ENCODE assay signal across 7 cellular contexts in the genomic region with DNA sequence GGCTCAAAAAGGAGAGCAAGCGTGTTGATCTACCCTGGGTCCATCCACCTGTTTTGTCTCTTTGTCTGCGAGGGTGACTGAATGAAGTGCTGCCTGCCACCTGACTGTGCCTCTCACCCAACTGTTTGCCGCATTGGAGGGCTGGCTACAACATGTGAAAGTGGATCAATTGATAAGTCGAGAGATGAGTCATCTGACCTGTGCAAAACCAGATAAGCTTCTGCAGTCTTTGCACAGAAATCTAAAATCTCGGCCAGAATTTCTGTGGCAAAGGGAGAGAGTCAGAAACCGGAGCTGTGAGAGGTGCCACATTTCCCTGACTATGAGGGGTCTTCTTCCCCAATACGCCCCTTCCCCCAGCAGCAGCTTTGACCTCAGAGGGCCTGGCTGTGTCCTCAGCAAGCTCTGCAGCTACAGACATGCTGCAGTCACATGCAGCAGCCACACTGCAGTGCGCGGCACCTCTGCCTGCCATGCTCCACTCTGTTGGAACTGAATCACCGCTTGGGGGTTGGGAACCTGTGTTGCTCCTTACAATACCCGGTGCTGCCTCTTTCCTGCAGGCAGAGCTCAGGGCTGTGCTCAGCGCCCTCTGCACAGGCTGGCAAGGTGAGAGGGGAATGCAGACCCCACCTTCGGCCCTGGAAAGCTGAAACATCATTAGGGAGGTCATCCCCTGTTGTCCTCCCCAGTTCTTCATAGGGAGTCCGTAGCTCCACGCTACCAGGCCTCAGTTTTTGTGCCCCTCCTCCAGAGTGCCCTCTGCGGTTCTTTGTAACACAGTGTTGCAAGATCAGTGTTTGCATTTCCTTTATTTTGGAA. TPM values are rescaled to one million over a fixed set of nuclear protein-coding genes. Genes with fewer than 3 reads are reported as not detected.
A peak's percentile ranks its signal among the peaks of the same experiment; 100 is the strongest.
DNase-seq lines count a peak whose midpoint lies in the region; TF ChIP-seq lines count a peak whose summit lies in the region.

No MANE protein-coding gene starts in this region.

- no peaks in the 10 kb centered on the region for H3K9me3 Mint-ChIP-seq in neural crest cell
- H3K9me3 Mint-ChIP-seq in chondrocyte (ENCODE audit: low read depth) = no peaks in the 10 kb centered on the region
- peaks cover 0 to 3% (median 0%) of the 10 kb centered on the region in 7 donors for H3K9me3 Mint-ChIP-seq in CD14-positive monocyte

- H3K4me1 Mint-ChIP-seq in neural crest cell (peaks cover 15% of the 10 kb centered on the region), chondrocyte (ENCODE audit: low read depth) (peaks cover 4% of the 10 kb centered on the region), CD14-positive monocyte (peaks cover 24% of the 10 kb centered on the region)

- TF ChIP-seq CTCF in GM13976 (IDR thresholded peaks at IDR 0.05; ENCODE audit: borderline replicate concordance, control extremely low read depth, extremely low read depth, insufficient read depth, missing control alignments) (no peak), adrenal gland (IDR thresholded peaks at IDR 0.05) (no peak), neural crest cell (conservative IDR thresholded peaks at IDR 0.05) (no peak), chondrocyte (IDR thresholded peaks at IDR 0.05) (no peak), breast epithelium (IDR thresholded peaks at IDR 0.05) (no peak), CD14-positive monocyte (IDR thresholded peaks at IDR 0.05) (no peak)

- intact Hi-C loops in adrenal gland (cut with DNase I) (no loop called here), breast epithelium (cut with DNase I; ENCODE audit: low total_unique reads) (no loop called here), CD14-positive monocyte (cut with micrococcal nuclease) (no loop called here)

- DNase-seq in GM13976 (ENCODE audit: low spot score) (peak; percentile 49), NCI-H1694 (lab: John Stamatoyannopoulos, UW) (peak; percentile 58), adrenal gland (peak in 6 of 7 donors; percentile 58 to 80 (median 66)), neural crest cell (ENCODE audit: low read depth, low spot score) (no peak), chondrocyte (ENCODE audit: low spot score) (no peak), breast epithelium (ENCODE audit: low spot score in 2 of 2) (no peak), CD14-positive monocyte (ENCODE audit: low spot score) (no peak)

- H3K36me3 Mint-ChIP-seq in neural crest cell (ENCODE audit: low read depth) (no peaks in the 10 kb centered on the region), chondrocyte (ENCODE audit: low read depth) (no peaks in the 10 kb centered on the region), CD14-positive monocyte (peaks cover 5 to 17% of the 10 kb centered on the region in 2 donors)

- H3K27ac Mint-ChIP-seq in neural crest cell (ENCODE audit: unreplicated experiment) = peak overlapping the region; percentile 39
- no peak overlapping the region for H3K27ac Mint-ChIP-seq in chondrocyte (ENCODE audit: unreplicated experiment)
- H3K27ac Mint-ChIP-seq in CD14-positive monocyte = peak overlapping the region in 2 of 7 donors; percentile 38 to 52

- H3K36me3 ChIP-seq in adrenal gland (replicated peaks in 1 of 2) = no peaks in the 10 kb centered on the region
- H3K36me3 ChIP-seq in breast epithelium = no peaks in the 10 kb centered on the region

- H3K4me3 ChIP-seq in adrenal gland (no peak overlapping the region), breast epithelium (no peak overlapping the region)

- no peaks in the 10 kb centered on the region for H3K9me3 ChIP-seq in adrenal gland (replicated peaks in 1 of 3)
- no peaks in the 10 kb centered on the region for H3K9me3 ChIP-seq in breast epithelium

- WGBS in adrenal gland, 4 donors = 44 to 56% (median 51%) methylated on average over 12 to 16 of the region's 16 CpGs

- peaks cover 3 to 15% of the 10 kb centered on the region in 2 donors for H3K4me1 ChIP-seq in adrenal gland (replicated peaks in 1 of 2)
- H3K4me1 ChIP-seq in breast epithelium = no peaks in the 10 kb centered on the region

- H3K4me3 Mint-ChIP-seq in neural crest cell (no peak overlapping the region), chondrocyte (ENCODE audit: unreplicated experiment) (no peak overlapping the region), CD14-positive monocyte (no peak overlapping the region)

- in situ Hi-C loops in GM13976 (cut with MboI; ENCODE audit: low sequenced_read_pairs, unreplicated experiment) = no loop called here

- H3K27ac ChIP-seq in adrenal gland (no peak overlapping the region), breast epithelium (no peak overlapping the region)

- H3K27me3 Mint-ChIP-seq in neural crest cell (ENCODE audit: low read depth) = no peaks in the 10 kb centered on the region
- H3K27me3 Mint-ChIP-seq in chondrocyte (ENCODE audit: low read depth) = no peaks in the 10 kb centered on the region
- H3K27me3 Mint-ChIP-seq in CD14-positive monocyte (ENCODE audit: low read depth in 3 of 3) = peaks cover 0 to 2% (median 0%) of the 10 kb centered on the region in 3 donors

- TF ChIP-seq POLR2A in adrenal gland (IDR thresholded peaks at IDR 0.05) (peak in 1 of 2 donors; percentile 28), breast epithelium (IDR thresholded peaks at IDR 0.05) (no peak)

- H3K27me3 ChIP-seq in adrenal gland (no peaks in the 10 kb centered on the region), breast epithelium (no peaks in the 10 kb centered on the region)

RNA-seq across cellular contexts. Expression of gene HAS3, which starts 16.2 kb away (rescaled TPM):
- total RNA-seq in adrenal gland (1 to 10 TPM in 1 of 8 donors, under 1 TPM in 7; 0.06 to 1.1 (median 0.43) TPM), neural crest cell (2.9 and 4.2 TPM in 2 replicates), chondrocyte (0.92 to 1.5 TPM (median 1.4 TPM) in 3 replicates), breast epithelium (10 to 100 TPM in 1 of 3 donors, 1 to 10 TPM in 1, under 1 TPM in 1; 0.96 to 10.5 (median 2.5) TPM)
- polyA plus RNA-seq in adrenal gland (1 to 10 TPM in 1 of 3 donors, under 1 TPM in 2; 0.27 to 1.2 (median 0.91) TPM), CD14-positive monocyte (not detected)

RNA-seq across cellular contexts. Expression of gene CHTF8, which starts 43.1 kb away (rescaled TPM):
- 100 to 1,000 TPM in 3 of 8 donors, 10 to 100 TPM in 5; 60.2 to 207 (median 86.7) TPM for total RNA-seq in adrenal gland
- polyA plus RNA-seq in adrenal gland = 100 to 1,000 TPM in 1 of 3 donors, 10 to 100 TPM in 2; 34.0 to 103 (median 37.7) TPM
- 139 and 156 TPM in 2 replicates for total RNA-seq in neural crest cell
- total RNA-seq in chondrocyte = 77.1 to 83.2 TPM (median 83.1 TPM) in 3 replicates
- total RNA-seq in breast epithelium = 10 to 100 TPM; 54.1 to 85.8 (median 71.2) TPM
- 100 to 1,000 TPM; 158 to 172 TPM for polyA plus RNA-seq in CD14-positive monocyte

RNA-seq across cellular contexts. Expression of gene UTP4, which starts 43.1 kb away (rescaled TPM):
- total RNA-seq in adrenal gland (10 to 100 TPM in 7 of 8 donors, 1 to 10 TPM in 1; 8.8 to 51.2 (median 27.8) TPM), neural crest cell (78.5 and 80.1 TPM in 2 replicates), chondrocyte (37.2 to 46.0 TPM (median 41.7 TPM) in 3 replicates), breast epithelium (10 to 100 TPM; 24.6 to 34.1 (median 33.9) TPM)
- polyA plus RNA-seq in adrenal gland (10 to 100 TPM; 16.2 to 50.8 (median 24.9) TPM), CD14-positive monocyte (10 to 100 TPM; 19.6 to 27.8 TPM)

Comparison
In these comparisons a context has a peak if more than half of its experiments do, and no peak if none do; other contexts are left out.
1. DNase-seq: peak in GM13976 (single experiment), NCI-H1694 (single experiment) and adrenal gland (6 of 7); none in neural crest cell (single experiment), chondrocyte (single experiment), breast epithelium (0 of 2) and CD14-positive monocyte (single experiment).